In genomic region chr17:78448356-78448993, GRCh38 we compare ENCODE assay signal across 1 cellular context.
TF ChIP-seq lines count a peak whose summit lies in the region.

No MANE protein-coding gene starts in this region.

TF ChIP-seq in A549, 52 proteins besides CTCF, POLR2A, EP300 and RAD21 (continued from another document):
- TF ChIP-seq HMGXB4 (CRISPR knock-in tag; IDR thresholded peaks at IDR 0.05; ENCODE audit: borderline replicate concordance) (no peak), SMC3 (IDR thresholded peaks at IDR 0.05) (no peak), MAFK (IDR thresholded peaks at IDR 0.05; ENCODE audit: partially characterized antibody) (no peak), RARB (CRISPR knock-in tag; IDR thresholded peaks at IDR 0.05) (no peak), PBX3 (IDR thresholded peaks at IDR 0.05) (no peak), KDM5A (IDR thresholded peaks at IDR 0.05) (no peak), FOSL2 (IDR thresholded peaks at IDR 0.05) (no peak), FOSL2 (CRISPR knock-in tag; IDR thresholded peaks at IDR 0.05) (no peak), NR3C1 (IDR thresholded peaks at IDR 0.05) (no peak), REST (IDR thresholded peaks at IDR 0.05) (no peak)
